Comparison of ENCODE assay signal across 1 cellular context in genomic region chr2:127577973-127578372, GRCh38.
TF ChIP-seq lines count a peak whose summit lies in the region.

No MANE protein-coding gene starts in this region.

TF ChIP-seq in SK-N-SH, 30 proteins besides CTCF, POLR2A, EP300 and RAD21 (continued from another document):
- TF ChIP-seq REST (IDR thresholded peaks at IDR 0.05; ENCODE audit: low read depth, low read length): no peak
- no peak for TF ChIP-seq EZH2phosphoT487 (IDR thresholded peaks at IDR 0.05; ENCODE audit: borderline replicate concordance, low read depth)
- no peak for TF ChIP-seq TAF1 (IDR thresholded peaks at IDR 0.05; ENCODE audit: borderline replicate concordance, low read depth, low read length)
- TF ChIP-seq RXRA (IDR thresholded peaks at IDR 0.05; ENCODE audit: borderline replicate concordance, low read depth): no peak
- TF ChIP-seq NFIC (IDR thresholded peaks at IDR 0.05; ENCODE audit: borderline replicate concordance): no peak
- no peak for TF ChIP-seq SMC3 (IDR thresholded peaks at IDR 0.05; ENCODE audit: low read depth, low read length)
- no peak for TF ChIP-seq FOSL2 (IDR thresholded peaks at IDR 0.05; ENCODE audit: borderline replicate concordance, low read depth)
- no peak for TF ChIP-seq YY1 (IDR thresholded peaks at IDR 0.05; ENCODE audit: low read depth)
- TF ChIP-seq FOXJ3 (CRISPR knock-in tag; IDR thresholded peaks at IDR 0.05): no peak
- TF ChIP-seq RCOR1 (IDR thresholded peaks at IDR 0.05; ENCODE audit: low read length): no peak
- TF ChIP-seq NRF1 (IDR thresholded peaks at IDR 0.05; ENCODE audit: low read depth, low read length): no peak
- no peak for TF ChIP-seq MXI1 (IDR thresholded peaks at IDR 0.05; ENCODE audit: low read depth, low read length)
